ENCODE assay signal across 1 cellular context in the genomic region with DNA sequence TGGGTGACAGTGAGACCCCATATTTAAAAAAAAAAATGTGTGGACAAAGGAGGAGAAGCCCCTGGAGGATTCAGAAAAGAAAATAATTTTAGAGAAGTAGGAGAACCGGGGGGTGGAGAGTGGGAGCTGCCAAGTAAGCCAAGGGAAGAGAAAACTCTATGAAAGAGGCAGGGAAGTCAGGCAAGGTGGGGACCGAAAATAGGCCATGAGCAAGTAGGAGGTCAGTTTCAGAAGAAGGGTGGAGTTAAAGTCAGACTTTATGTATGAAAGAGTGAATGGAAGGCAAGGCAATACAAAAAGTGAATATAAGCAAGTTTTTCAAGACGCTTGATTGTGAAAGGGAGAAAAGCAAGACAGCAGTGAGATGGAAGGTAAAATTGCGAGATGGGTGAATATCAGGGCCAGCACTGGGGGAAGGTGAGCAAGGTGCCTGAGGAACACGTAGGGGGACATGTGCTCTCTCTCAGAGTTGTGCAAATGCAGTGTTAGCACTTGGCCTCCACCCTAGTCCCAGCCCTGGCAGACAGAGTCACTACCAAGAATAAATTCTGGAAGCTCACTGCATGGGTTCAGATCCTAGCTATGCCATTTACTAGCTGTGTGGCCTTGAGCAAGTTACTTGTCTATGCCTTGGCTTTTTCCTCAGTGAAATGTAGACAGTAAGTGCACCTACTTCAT.
TF ChIP-seq lines count a peak whose summit lies in the region.

No MANE protein-coding gene starts in this region.

TF ChIP-seq in WTC11, 78 proteins besides CTCF, POLR2A, EP300 and RAD21 (continued from another document):
- no peak for TF ChIP-seq AFF4 (CRISPR knock-in tag; IDR thresholded peaks at IDR 0.05; ENCODE audit: borderline replicate concordance)
- TF ChIP-seq USF1 (CRISPR knock-in tag; IDR thresholded peaks at IDR 0.05), result no peak
- no peak for TF ChIP-seq TEAD4 (CRISPR knock-in tag; IDR thresholded peaks at IDR 0.05)
- TF ChIP-seq ZBTB21 (CRISPR knock-in tag; IDR thresholded peaks at IDR 0.05; ENCODE audit: borderline replicate concordance), result no peak
TF ChIP-seq in WTC11: peak in this region for 0.
